11 cellular contexts compared by ENCODE assay signal in genomic region chr4:111991797-111992196, GRCh38.
A peak's percentile ranks its signal among the peaks of the same experiment; 100 is the strongest.
DNase-seq lines count a peak whose midpoint lies in the region; ATAC-seq and TF ChIP-seq lines count a peak whose summit lies in the region.
"Had no signal": no experiment of that assay in that cellular context is flagged by ENCODE, and none has a peak within 500 bp of the region (broad histone marks: within the 10 kb centered on the region; RNA-seq: fewer than 3 reads in every experiment).

No MANE protein-coding gene starts in this region.

- H3K36me3 Mint-ChIP-seq in activated B cell treated with CpG ODN at 0.5 μM for 24 hours (ENCODE audit: low read depth), result no peaks in the 10 kb centered on the region
- H3K36me3 Mint-ChIP-seq in T-cell, result no peaks in the 10 kb centered on the region

- intact Hi-C loops in activated B cell treated with CpG ODN at 0.5 μM for 24 hours (cut with micrococcal nuclease), result loop anchor here (1.0 kb wide), 1 partner anchor 31 kb away; no protein-coding TSS in a partner anchor
- intact Hi-C loops in lower lobe of right lung (cut with DNase I), result no loop called here
- intact Hi-C loops in thyroid gland (cut with DNase I), result no loop called here
- intact Hi-C loops in Right ventricle myocardium inferior (cut with DNase I), result no loop called here

- H3K9me3 Mint-ChIP-seq in activated B cell treated with CpG ODN at 0.5 μM for 24 hours (no peaks in the 10 kb centered on the region), T-cell (no peaks in the 10 kb centered on the region)
- H3K9me3 Mint-ChIP-seq: stimulated activated naive CD8-positive, alpha-beta T cell treated with anti-CD3 and anti-CD28 coated beads, Interleukin-15, amount 100 ng/mL, for 72 hours had no signal

- H3K27ac Mint-ChIP-seq in activated B cell treated with CpG ODN at 0.5 μM for 24 hours (peak overlapping the region; percentile 51), T-cell (no peak overlapping the region)
- H3K27ac Mint-ChIP-seq: stimulated activated naive CD8-positive, alpha-beta T cell treated with anti-CD3 and anti-CD28 coated beads, Interleukin-15, amount 100 ng/mL, for 72 hours had no signal

- DNase-seq in activated B cell treated with CpG ODN at 0.5 μM for 24 hours (no peak), lower lobe of right lung (no peak), thyroid gland (no peak), T-cell (no peak), Right ventricle myocardium inferior (ENCODE audit: missing footprints) (no peak)
- DNase-seq: activated CD8-positive, alpha-beta memory T cell treated with anti-CD3 and anti-CD28 coated beads, Interleukin-2, amount 50 U/mL, for 48 hours; NCI-H510A treated with DMSO at 0.1 percent for 48 hours; stimulated activated naive CD8-positive, alpha-beta T cell treated with anti-CD3 and anti-CD28 coated beads, Interleukin-15, amount 100 ng/mL, for 72 hours had no signal

- H3K9me3 ChIP-seq in DOHH2 (ENCODE audit: control insufficient read depth, insufficient read depth, low read length) (no peaks in the 10 kb centered on the region), lower lobe of right lung (no peaks in the 10 kb centered on the region), thyroid gland (no peaks in the 10 kb centered on the region)

- peak; percentile 54 for ATAC-seq in HG02610 (IDR thresholded peaks at IDR 0.05; ENCODE audit: unreplicated experiment)
- no peak for ATAC-seq in activated B cell treated with CpG ODN at 0.5 μM for 24 hours (ENCODE audit: low read depth)
- peak; percentile 71 to 83 for ATAC-seq in lower lobe of right lung
- no peak for ATAC-seq in T-cell (replicated peaks in 1 of 4)
- no peak for ATAC-seq in GM19328 (IDR thresholded peaks at IDR 0.05; ENCODE audit: unreplicated experiment)
- ATAC-seq in Right ventricle myocardium inferior, result no peak
- ATAC-seq: stimulated activated naive CD8-positive, alpha-beta T cell treated with anti-CD3 and anti-CD28 coated beads, Interleukin-15, amount 100 ng/mL, for 72 hours had no signal

- H3K9me2 ChIP-seq in DOHH2 (replicated peaks; ENCODE audit: control insufficient read depth, low read length), result no peaks in the 10 kb centered on the region

- CTCF ChIA-PET in activated B cell treated with CpG ODN at 0.5 μM for 24 hours (lab: Charles Lee), result interaction anchor here (0.7 kb wide), 1 partner anchor 11 kb away, joined by 3 read pairs; no protein-coding TSS in a partner anchor
- CTCF ChIA-PET in T-cell (lab: Charles Lee), result no interaction called here

- 33 to 35% methylated on average over 3 of the region's 3 CpGs for WGBS in thyroid gland, 2 donors

- no peak for TF ChIP-seq POLR2A in thyroid gland (IDR thresholded peaks at IDR 0.05)

- H3K4me1 Mint-ChIP-seq in activated B cell treated with CpG ODN at 0.5 μM for 24 hours (peaks cover 11% of the 10 kb centered on the region), T-cell (no peaks in the 10 kb centered on the region)
- H3K4me1 Mint-ChIP-seq: stimulated activated naive CD8-positive, alpha-beta T cell treated with anti-CD3 and anti-CD28 coated beads, Interleukin-15, amount 100 ng/mL, for 72 hours had no signal

- H3K4me3 ChIP-seq in DOHH2 (ENCODE audit: low read length), result no peak overlapping the region
- no peak overlapping the region for H3K4me3 ChIP-seq in lower lobe of right lung
- H3K4me3 ChIP-seq in thyroid gland (replicated peaks in 1 of 3), result no peak overlapping the region

- H3K27me3 ChIP-seq in DOHH2 (ENCODE audit: control insufficient read depth, low read length), result peaks cover 3% of the 10 kb centered on the region; the same call in 1 of the 2 replicates
- peaks cover 3% of the 10 kb centered on the region for H3K27me3 ChIP-seq in lower lobe of right lung (ENCODE audit: low read depth)
- H3K27me3 ChIP-seq in thyroid gland, result no peaks in the 10 kb centered on the region

- H4K20me1 ChIP-seq in DOHH2 (ENCODE audit: control insufficient read depth, insufficient read depth, low read depth, low read length), result no peaks in the 10 kb centered on the region

- peak overlapping the region; percentile 67 for H3K4me2 ChIP-seq in DOHH2 (ENCODE audit: low read length)

- no peaks in the 10 kb centered on the region for H3K79me2 ChIP-seq in DOHH2 (ENCODE audit: control insufficient read depth, low read length)

- H3K36me3 ChIP-seq in DOHH2 (ENCODE audit: control insufficient read depth, low read length) (no peaks in the 10 kb centered on the region), lower lobe of right lung (no peaks in the 10 kb centered on the region), thyroid gland (no peaks in the 10 kb centered on the region)

- POLR2A ChIA-PET in activated B cell treated with CpG ODN at 0.5 μM for 24 hours (lab: Charles Lee) (interaction anchor here (0.8 kb wide), 1 partner anchor 29 kb away, joined by 4 read pairs; no protein-coding TSS in a partner anchor), T-cell (lab: Charles Lee) (no interaction called here)

- H3K27ac ChIP-seq in DOHH2 (ENCODE audit: low read depth, low read length) (no peak overlapping the region), lower lobe of right lung (no peak overlapping the region), thyroid gland (no peak overlapping the region)

- no peaks in the 10 kb centered on the region for H3F3A ChIP-seq in DOHH2 (ENCODE audit: control insufficient read depth, insufficient read depth)

- H3K4me3 Mint-ChIP-seq in activated B cell treated with CpG ODN at 0.5 μM for 24 hours (no peak overlapping the region), T-cell (no peak overlapping the region)
- H3K4me3 Mint-ChIP-seq: stimulated activated naive CD8-positive, alpha-beta T cell treated with anti-CD3 and anti-CD28 coated beads, Interleukin-15, amount 100 ng/mL, for 72 hours had no signal

- H3K27me3 Mint-ChIP-seq in activated B cell treated with CpG ODN at 0.5 μM for 24 hours (peaks cover 7% of the 10 kb centered on the region), T-cell (peaks cover 14 to 35% of the 10 kb centered on the region in 2 donors)

- H3K4me1 ChIP-seq in DOHH2 (ENCODE audit: control insufficient read depth, low read length) (peaks cover 13% of the 10 kb centered on the region), lower lobe of right lung (no peaks in the 10 kb centered on the region), thyroid gland (no peaks in the 10 kb centered on the region)

- no peak for TF ChIP-seq CTCF in DOHH2 (IDR thresholded peaks at IDR 0.05; ENCODE audit: low read depth, low read length, poor library complexity, severe bottlenecking)
- TF ChIP-seq CTCF in activated B cell treated with CpG ODN at 0.5 μM for 24 hours (IDR thresholded peaks at IDR 0.05), result no peak
- TF ChIP-seq CTCF in lower lobe of right lung (IDR thresholded peaks at IDR 0.05), result no peak
- TF ChIP-seq CTCF in thyroid gland (IDR thresholded peaks at IDR 0.05), result no peak

Comparison
In these comparisons a context has a peak if more than half of its experiments do, and no peak if none do; other contexts are left out.
1. ATAC-seq: peak in HG02610 (single experiment) and lower lobe of right lung (2 of 2); none in activated B cell treated with CpG ODN at 0.5 μM for 24 hours (single experiment), T-cell (0 of 4), GM19328 (single experiment) and Right ventricle myocardium inferior (single experiment).